In genomic region chrY:11214851-11215250, GRCh38 we compare ENCODE assay signal across 7 cellular contexts.
DNase-seq lines count a peak whose midpoint lies in the region; ATAC-seq, FAIRE-seq and TF ChIP-seq lines count a peak whose summit lies in the region.
"Not testable (repeated sequence)": the region's sequence is repeated elsewhere in the genome, so short reads cannot be mapped to it uniquely, and the experiment has no call there.

No MANE protein-coding gene starts in this region.

- H3K4me3 ChIP-seq in LNCaP clone FGC (ENCODE audit: low read depth, low read length) (peak overlapping the region; percentile 64), liver (ENCODE audit: low read depth in 1 of 3, low read length in 3 of 3) (peak overlapping the region in 1 of 3 donors; percentile 40), suprapubic skin (peak overlapping the region; percentile 28)
- not testable (repeated sequence) for H3K4me3 ChIP-seq in small intestine (ENCODE audit: low read depth in 1 of 2, low read length in 2 of 2)

- H3K4me1 ChIP-seq in liver (ENCODE audit: control insufficient read depth in 4 of 4, insufficient read depth in 4 of 4, low read length in 3 of 4); small intestine (ENCODE audit: control insufficient read depth in 2 of 2, insufficient read depth in 1 of 2, low read depth in 1 of 2, low read length in 1 of 2); suprapubic skin: not testable (repeated sequence)

- H3K27me3 ChIP-seq in liver (ENCODE audit: control insufficient read depth in 4 of 4, insufficient read depth in 4 of 4, low read length in 3 of 4); small intestine (ENCODE audit: control insufficient read depth in 2 of 2, insufficient read depth in 2 of 2, low read length in 2 of 2); suprapubic skin: not testable (repeated sequence)

- H3K9ac ChIP-seq in liver (ENCODE audit: low read depth in 1 of 2, low read length in 2 of 2) = not testable (repeated sequence)

- FAIRE-seq in small intestine (lab: Jason Lieb, UNC) = not testable (repeated sequence)

- H3K27ac Mint-ChIP-seq in T-helper 2 cell treated with Interferon-gamma antibody and Interleukin-4, amounts not matched to agents 5 μg/mL and 100 μg/mL, for 36 hours = peak overlapping the region; percentile 20
- H3K27ac Mint-ChIP-seq in effector memory CD8-positive, alpha-beta T cell = peak overlapping the region; percentile 64 to 79

- H3K9me3 Mint-ChIP-seq in T-helper 2 cell treated with Interferon-gamma antibody and Interleukin-4, amounts not matched to agents 5 μg/mL and 100 μg/mL, for 36 hours; effector memory CD8-positive, alpha-beta T cell: not testable (repeated sequence)

- H3K36me3 ChIP-seq in liver (ENCODE audit: control insufficient read depth in 4 of 4, insufficient read depth in 3 of 4, low read depth in 1 of 4, low read length in 3 of 4); small intestine (ENCODE audit: control insufficient read depth in 2 of 2, insufficient read depth in 2 of 2, low read length in 2 of 2); suprapubic skin: not testable (repeated sequence)

- not testable (repeated sequence) for H3K4me3 Mint-ChIP-seq in T-helper 2 cell treated with Interferon-gamma antibody and Interleukin-4, amounts not matched to agents 5 μg/mL and 100 μg/mL, for 36 hours
- H3K4me3 Mint-ChIP-seq in effector memory CD8-positive, alpha-beta T cell = peak overlapping the region; percentile 73 to 83

- H3K27ac ChIP-seq in liver (ENCODE audit: low read depth in 1 of 2, low read length in 2 of 2); small intestine (ENCODE audit: low read depth in 1 of 2, low read length in 1 of 2); suprapubic skin: not testable (repeated sequence)

- not testable (repeated sequence) for H3K36me3 Mint-ChIP-seq in T-helper 2 cell treated with Interferon-gamma antibody and Interleukin-4, amounts not matched to agents 5 μg/mL and 100 μg/mL, for 36 hours (ENCODE audit: low read depth); effector memory CD8-positive, alpha-beta T cell (ENCODE audit: insufficient read depth)

- TF ChIP-seq CTCF in LNCaP clone FGC (IDR thresholded peaks at IDR 0.05; ENCODE audit: control insufficient read depth, extremely low read depth, insufficient read depth); liver (IDR thresholded peaks at IDR 0.05; ENCODE audit: low read depth, low read length, missing input control); suprapubic skin (IDR thresholded peaks at IDR 0.05): not testable (repeated sequence)

- DNase-seq in LNCaP clone FGC (ENCODE audit: low read depth) (peak; percentile 62), small intestine (peak; percentile 3)
- not testable (repeated sequence) for DNase-seq in T-helper 2 cell treated with Interferon-gamma antibody and Interleukin-4, amounts not matched to agents 5 μg/mL and 100 μg/mL, for 36 hours (ENCODE audit: low spot score); suprapubic skin (ENCODE audit: low spot score in 2 of 2)
- DNase-seq in activated effector memory CD4-positive, alpha-beta T cell treated with anti-CD3 and anti-CD28 coated beads, Interleukin-2, amount 50 U/mL, for 16 hours = peak; percentile 69
- peak; percentile 1 to 34 (median 2) for DNase-seq in effector memory CD8-positive, alpha-beta T cell

- not testable (repeated sequence) for TF ChIP-seq EP300 in suprapubic skin (IDR thresholded peaks at IDR 0.05)

- 44% methylated on average over 20 of the region's 20 CpGs for WGBS in liver
- 0 to 60% (median 58%) methylated on average over 1 to 20 of the region's 20 CpGs for WGBS in small intestine, 3 donors
- no CpG with 5 or more reads among the region's 20 CpGs for WGBS in suprapubic skin

- ATAC-seq in effector memory CD8-positive, alpha-beta T cell (replicated peaks) = not testable (repeated sequence)

- H3K27me3 Mint-ChIP-seq in T-helper 2 cell treated with Interferon-gamma antibody and Interleukin-4, amounts not matched to agents 5 μg/mL and 100 μg/mL, for 36 hours (ENCODE audit: low read depth); effector memory CD8-positive, alpha-beta T cell: not testable (repeated sequence)

- H3K4me1 Mint-ChIP-seq in T-helper 2 cell treated with Interferon-gamma antibody and Interleukin-4, amounts not matched to agents 5 μg/mL and 100 μg/mL, for 36 hours (ENCODE audit: low read depth); effector memory CD8-positive, alpha-beta T cell (ENCODE audit: low read depth in 2 of 2): not testable (repeated sequence)

- not testable (repeated sequence) for TF ChIP-seq POLR2A in suprapubic skin (IDR thresholded peaks at IDR 0.05)

- not testable (repeated sequence) for TF ChIP-seq RAD21 in liver (IDR thresholded peaks at IDR 0.05)

- not testable (repeated sequence) for H3K9me3 ChIP-seq in liver (ENCODE audit: control insufficient read depth in 4 of 4, low read length in 3 of 4); small intestine (ENCODE audit: control insufficient read depth, low read depth); suprapubic skin

TF ChIP-seq in liver, 16 proteins besides CTCF, POLR2A, EP300 and RAD21:
- peak in 1 of 2 donors; percentile 51 for TF ChIP-seq GABPA (IDR thresholded peaks at IDR 0.05 in 1 of 2, conservative IDR thresholded peaks at IDR 0.05 in 1 of 2)
- peak; percentile 34 for TF ChIP-seq YY1 (IDR thresholded peaks at IDR 0.05)
TF ChIP-seq in liver: peak in this region for 2; not testable (repeated sequence) for 14.
